In the genomic region with DNA sequence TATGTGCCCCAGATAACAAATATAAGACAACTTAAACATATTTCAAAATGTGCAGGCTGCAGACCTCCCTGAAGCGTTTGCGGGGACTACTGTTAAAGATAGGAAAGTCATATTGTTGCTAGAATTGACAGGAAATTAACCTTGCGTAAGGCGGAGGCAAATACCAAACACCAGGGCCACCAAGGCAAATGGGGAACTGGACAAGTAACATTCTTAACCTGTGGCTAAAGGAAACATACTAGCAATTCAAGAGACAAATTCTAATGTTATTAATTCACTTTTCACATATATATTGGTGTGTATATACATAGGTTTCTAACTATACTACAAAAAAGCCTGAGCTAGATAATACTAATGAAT, we compare ENCODE assay signal across 1 cellular context.
TF ChIP-seq lines count a peak whose summit lies in the region.

No MANE protein-coding gene starts in this region.

TF ChIP-seq in GM23338, 12 proteins besides CTCF, POLR2A, EP300 and RAD21 (continued from another document):
- TF ChIP-seq, protein P1, sequence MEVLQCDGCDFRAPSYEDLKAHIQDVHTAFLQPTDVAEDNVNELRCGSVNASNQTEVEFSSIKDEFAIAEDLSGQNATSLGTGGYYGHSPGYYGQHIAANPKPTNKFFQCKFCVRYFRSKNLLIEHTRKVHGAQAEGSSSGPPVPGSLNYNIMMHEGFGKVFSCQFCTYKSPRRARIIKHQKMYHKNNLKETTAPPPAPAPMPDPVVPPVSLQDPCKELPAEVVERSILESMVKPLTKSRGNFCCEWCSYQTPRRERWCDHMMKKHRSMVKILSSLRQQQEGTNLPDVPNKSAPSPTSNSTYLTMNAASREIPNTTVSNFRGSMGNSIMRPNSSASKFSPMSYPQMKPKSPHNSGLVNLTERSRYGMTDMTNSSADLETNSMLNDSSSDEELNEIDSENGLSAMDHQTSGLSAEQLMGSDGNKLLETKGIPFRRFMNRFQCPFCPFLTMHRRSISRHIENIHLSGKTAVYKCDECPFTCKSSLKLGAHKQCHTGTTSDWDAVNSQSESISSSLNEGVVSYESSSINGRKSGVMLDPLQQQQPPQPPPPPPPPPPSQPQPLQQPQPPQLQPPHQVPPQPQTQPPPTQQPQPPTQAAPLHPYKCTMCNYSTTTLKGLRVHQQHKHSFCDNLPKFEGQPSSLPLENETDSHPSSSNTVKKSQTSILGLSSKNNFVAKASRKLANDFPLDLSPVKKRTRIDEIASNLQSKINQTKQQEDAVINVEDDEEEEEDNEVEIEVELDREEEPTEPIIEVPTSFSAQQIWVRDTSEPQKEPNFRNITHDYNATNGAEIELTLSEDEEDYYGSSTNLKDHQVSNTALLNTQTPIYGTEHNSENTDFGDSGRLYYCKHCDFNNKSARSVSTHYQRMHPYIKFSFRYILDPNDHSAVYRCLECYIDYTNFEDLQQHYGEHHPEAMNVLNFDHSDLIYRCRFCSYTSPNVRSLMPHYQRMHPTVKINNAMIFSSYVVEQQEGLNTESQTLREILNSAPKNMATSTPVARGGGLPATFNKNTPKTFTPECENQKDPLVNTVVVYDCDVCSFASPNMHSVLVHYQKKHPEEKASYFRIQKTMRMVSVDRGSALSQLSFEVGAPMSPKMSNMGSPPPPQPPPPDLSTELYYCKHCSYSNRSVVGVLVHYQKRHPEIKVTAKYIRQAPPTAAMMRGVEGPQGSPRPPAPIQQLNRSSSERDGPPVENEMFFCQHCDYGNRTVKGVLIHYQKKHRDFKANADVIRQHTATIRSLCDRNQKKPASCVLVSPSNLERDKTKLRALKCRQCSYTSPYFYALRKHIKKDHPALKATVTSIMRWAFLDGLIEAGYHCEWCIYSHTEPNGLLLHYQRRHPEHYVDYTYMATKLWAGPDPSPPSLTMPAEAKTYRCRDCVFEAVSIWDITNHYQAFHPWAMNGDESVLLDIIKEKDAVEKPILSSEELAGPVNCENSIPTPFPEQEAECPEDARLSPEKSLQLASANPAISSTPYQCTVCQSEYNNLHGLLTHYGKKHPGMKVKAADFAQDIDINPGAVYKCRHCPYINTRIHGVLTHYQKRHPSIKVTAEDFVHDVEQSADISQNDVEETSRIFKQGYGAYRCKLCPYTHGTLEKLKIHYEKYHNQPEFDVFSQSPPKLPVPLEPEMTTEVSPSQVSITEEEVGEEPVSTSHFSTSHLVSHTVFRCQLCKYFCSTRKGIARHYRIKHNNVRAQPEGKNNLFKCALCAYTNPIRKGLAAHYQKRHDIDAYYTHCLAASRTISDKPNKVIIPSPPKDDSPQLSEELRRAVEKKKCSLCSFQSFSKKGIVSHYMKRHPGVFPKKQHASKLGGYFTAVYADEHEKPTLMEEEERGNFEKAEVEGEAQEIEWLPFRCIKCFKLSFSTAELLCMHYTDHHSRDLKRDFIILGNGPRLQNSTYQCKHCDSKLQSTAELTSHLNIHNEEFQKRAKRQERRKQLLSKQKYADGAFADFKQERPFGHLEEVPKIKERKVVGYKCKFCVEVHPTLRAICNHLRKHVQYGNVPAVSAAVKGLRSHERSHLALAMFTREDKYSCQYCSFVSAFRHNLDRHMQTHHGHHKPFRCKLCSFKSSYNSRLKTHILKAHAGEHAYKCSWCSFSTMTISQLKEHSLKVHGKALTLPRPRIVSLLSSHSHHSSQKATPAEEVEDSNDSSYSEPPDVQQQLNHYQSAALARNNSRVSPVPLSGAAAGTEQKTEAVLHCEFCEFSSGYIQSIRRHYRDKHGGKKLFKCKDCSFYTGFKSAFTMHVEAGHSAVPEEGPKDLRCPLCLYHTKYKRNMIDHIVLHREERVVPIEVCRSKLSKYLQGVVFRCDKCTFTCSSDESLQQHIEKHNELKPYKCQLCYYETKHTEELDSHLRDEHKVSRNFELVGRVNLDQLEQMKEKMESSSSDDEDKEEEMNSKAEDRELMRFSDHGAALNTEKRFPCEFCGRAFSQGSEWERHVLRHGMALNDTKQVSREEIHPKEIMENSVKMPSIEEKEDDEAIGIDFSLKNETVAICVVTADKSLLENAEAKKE (CRISPR knock-in tag; IDR thresholded peaks at IDR 0.05): no peak
- TF ChIP-seq REST (IDR thresholded peaks at IDR 0.05; ENCODE audit: unreplicated experiment): no peak
- TF ChIP-seq CREB1 (CRISPR knock-in tag; IDR thresholded peaks at IDR 0.05; ENCODE audit: low read depth): no peak
- TF ChIP-seq JUNB (IDR thresholded peaks at IDR 0.05; ENCODE audit: unreplicated experiment): no peak
- TF ChIP-seq STAT1 (IDR thresholded peaks at IDR 0.05; ENCODE audit: unreplicated experiment): no peak
- TF ChIP-seq EZH2phosphoT487 (IDR thresholded peaks at IDR 0.05; ENCODE audit: unreplicated experiment): no peak
- no peak for TF ChIP-seq ZNF331 (CRISPR knock-in tag; IDR thresholded peaks at IDR 0.05; ENCODE audit: low read depth)
- no peak for TF ChIP-seq ETS1 (IDR thresholded peaks at IDR 0.05)
- no peak for TF ChIP-seq EZH2 (IDR thresholded peaks at IDR 0.05; ENCODE audit: low read depth, unreplicated experiment)
- TF ChIP-seq NANOG (IDR thresholded peaks at IDR 0.05; ENCODE audit: borderline replicate concordance): no peak
- no peak for TF ChIP-seq ZNF114 (CRISPR knock-in tag; IDR thresholded peaks at IDR 0.05)
